ENCODE assay signal across 17 cellular contexts in genomic region chrX:68697036-68697435, GRCh38.
"Had no signal": no experiment of that assay in that cellular context is flagged by ENCODE, and none has a peak within 500 bp of the region (broad histone marks: within the 10 kb centered on the region; RNA-seq: fewer than 3 reads in every experiment).

No MANE protein-coding gene starts in this region.

- H3K9me3 Mint-ChIP-seq: activated naive CD8-positive, alpha-beta T cell treated with anti-CD3 and anti-CD28 coated beads for 36 hours; central memory CD8-positive, alpha-beta T cell; effector memory CD8-positive, alpha-beta T cell; memory B cell; natural killer cell treated with Interleukin-12 subunit alpha and Interleukin-12 subunit beta and Interleukin-15 and Interleukin-18, amount 100 ng/mL, for 72 hours; T-cell had no signal

- H3K4me3 Mint-ChIP-seq: activated naive CD8-positive, alpha-beta T cell treated with anti-CD3 and anti-CD28 coated beads for 36 hours; central memory CD8-positive, alpha-beta T cell; effector memory CD8-positive, alpha-beta T cell; memory B cell; natural killer cell treated with Interleukin-12 subunit alpha and Interleukin-12 subunit beta and Interleukin-15 and Interleukin-18, amount 100 ng/mL, for 72 hours; T-cell had no signal

- DNase-seq: activated CD4-positive, alpha-beta T cell treated with anti-CD3 and anti-CD28 coated beads, Interleukin-2, amount 50 U/mL, for 1 hour; activated CD8-positive, alpha-beta memory T cell treated with anti-CD3 and anti-CD28 coated beads for 24 hours; activated naive CD8-positive, alpha-beta T cell treated with anti-CD3 and anti-CD28 coated beads for 36 hours; amygdala; body of pancreas; effector memory CD8-positive, alpha-beta T cell; hippocampal formation; SK-N-SH; stimulated activated CD4-positive, alpha-beta T cell treated with anti-CD3 and anti-CD28 coated beads, Interleukin-12 subunit alpha, Interleukin-12 subunit beta, amount 100 ng/mL, for 4 hours; stimulated activated CD4-positive, alpha-beta T cell treated with anti-CD3 and anti-CD28 coated beads, Interleukin-2, amount 100 ng/mL, for 24 hours; T-cell; T1000; uterus had no signal

- H3K4me1 ChIP-seq: uterus had no signal

- H3K36me3 ChIP-seq: uterus had no signal

- H3K4me3 ChIP-seq: body of pancreas, uterus had no signal

- H3K9me3 ChIP-seq: body of pancreas, SK-N-SH, uterus had no signal

- H3K27ac Mint-ChIP-seq: activated naive CD8-positive, alpha-beta T cell treated with anti-CD3 and anti-CD28 coated beads for 36 hours; effector memory CD8-positive, alpha-beta T cell; memory B cell; T-cell had no signal

- H3K27me3 ChIP-seq: body of pancreas, uterus had no signal

- H3K36me3 Mint-ChIP-seq: activated naive CD8-positive, alpha-beta T cell treated with anti-CD3 and anti-CD28 coated beads for 36 hours; memory B cell; natural killer cell treated with Interleukin-12 subunit alpha and Interleukin-12 subunit beta and Interleukin-15 and Interleukin-18, amount 100 ng/mL, for 72 hours; T-cell had no signal

- H3K9ac ChIP-seq: SK-N-SH had no signal

- ATAC-seq: activated CD4-positive, CD25-positive, alpha-beta regulatory T cell treated with anti-CD3 and anti-CD28 coated beads, Interleukin-2, amount 50 U/mL, for 24 hours; body of pancreas; effector memory CD8-positive, alpha-beta T cell; natural killer cell treated with Interleukin-12 subunit alpha and Interleukin-12 subunit beta and Interleukin-15 and Interleukin-18, amount 100 ng/mL, for 72 hours; T-cell had no signal

- H3K9me2 ChIP-seq: SK-N-SH had no signal

- H3K4me1 Mint-ChIP-seq: central memory CD8-positive, alpha-beta T cell; memory B cell had no signal
